In the genomic region with DNA sequence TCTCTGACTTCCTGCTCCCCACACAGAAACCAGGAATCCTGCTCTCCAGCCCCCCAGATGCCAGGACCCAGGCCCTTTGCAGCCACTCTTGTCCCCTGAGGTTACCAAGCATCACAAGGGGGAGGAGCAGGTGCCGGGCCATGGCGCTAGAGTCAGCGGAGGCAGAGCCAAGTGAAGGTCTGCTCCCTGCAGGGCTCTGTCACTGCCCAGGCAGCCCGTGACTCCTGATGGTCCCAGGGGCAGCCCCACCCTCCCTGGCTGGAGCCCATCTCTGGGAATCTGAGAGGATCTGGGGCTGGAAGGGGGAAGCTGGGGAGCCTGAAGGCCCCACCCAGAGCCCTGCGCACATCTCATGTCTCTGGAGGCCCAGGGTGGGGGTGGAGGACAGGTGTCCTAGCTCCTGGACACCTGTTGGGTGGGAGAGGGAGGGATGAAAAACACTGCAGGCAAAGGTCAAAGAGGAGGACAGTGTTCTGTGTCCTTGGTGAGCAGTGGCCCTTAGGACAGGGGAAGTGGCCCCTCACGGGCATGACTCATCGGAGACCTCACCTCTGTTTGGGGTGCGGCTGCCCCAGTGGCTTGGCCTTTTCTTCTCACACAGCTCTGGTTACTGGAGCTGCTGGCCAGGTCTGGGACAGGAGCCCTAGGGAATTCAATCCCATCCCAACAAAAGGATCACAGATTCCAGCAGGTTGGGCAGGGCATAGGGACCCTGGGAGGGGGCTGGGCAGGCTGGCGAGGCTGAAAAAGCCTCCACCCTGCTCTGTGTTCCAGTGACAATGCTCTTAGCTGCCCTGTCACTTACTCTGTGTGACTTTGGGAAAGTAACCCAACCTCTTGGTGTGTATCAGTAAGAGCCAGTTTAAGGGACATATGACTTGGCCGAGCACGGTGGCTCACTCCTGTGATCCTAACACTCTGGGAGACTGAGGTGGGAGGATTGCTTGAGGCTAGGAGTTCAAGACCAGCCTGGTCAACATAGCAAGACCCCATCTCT, we compare ENCODE assay signal across 19 cellular contexts. TPM values are rescaled to one million over a fixed set of nuclear protein-coding genes. Genes with fewer than 3 reads are reported as not detected.
DNase-seq lines count a peak whose midpoint lies in the region; ATAC-seq and TF ChIP-seq lines count a peak whose summit lies in the region.
"Had no signal": no experiment of that assay in that cellular context is flagged by ENCODE, and none has a peak within 500 bp of the region (broad histone marks: within the 10 kb centered on the region; RNA-seq: fewer than 3 reads in every experiment).

Gene PRSS36 (minus strand): TSS at position 173 of the 997 bp plus-strand sequence. CDS start 31 bp downstream, at position 142.

- H2AK5ac ChIP-seq in IMR-90 (ENCODE audit: low read depth, low read length) = no peak within 1 kb of the TSS
- peak within 1 kb of the TSS; percentile 73 for H2AK5ac ChIP-seq in neuronal stem cell (ENCODE audit: low read depth, low read length)

- no peak within 1 kb of the TSS for H4K91ac ChIP-seq in IMR-90 (ENCODE audit: insufficient read depth, low read depth, low read length)
- no peak within 1 kb of the TSS for H4K91ac ChIP-seq in neuronal stem cell (ENCODE audit: low read depth, low read length, poor library complexity)

- H3K9me1 ChIP-seq in IMR-90 (ENCODE audit: insufficient read depth, low read length) = no peaks in the 10 kb centered on the region

- TF ChIP-seq EP300 in gastroesophageal sphincter (IDR thresholded peaks at IDR 0.05) = no peak

- H3K27me3 ChIP-seq in IMR-90 (ENCODE audit: control insufficient read depth, insufficient read depth, low read length) = peaks cover 40% of the 10 kb centered on the region
- H3K27me3 ChIP-seq in gastroesophageal sphincter = peaks cover 56% of the 10 kb centered on the region
- H3K27me3 ChIP-seq in neuronal stem cell (ENCODE audit: control insufficient read depth in 3 of 3, insufficient read depth in 3 of 3, low read depth in 1 of 3, low read length in 3 of 3) = peaks cover 0 to 48% (median 28%) of the 10 kb centered on the region in 3 experiments
- H3K27me3 ChIP-seq in left lung = peaks cover 0 to 21% of the 10 kb centered on the region in 2 donors
- H3K27me3 ChIP-seq: ovary, right lobe of liver had no signal

- H3K79me1 ChIP-seq in IMR-90 (ENCODE audit: low read depth in 1 of 2, low read length in 2 of 2) = no peaks in the 10 kb centered on the region
- H3K79me1 ChIP-seq in neuronal stem cell (ENCODE audit: low read depth, low read length) = peaks cover 2% of the 10 kb centered on the region

- no peak within 1 kb of the TSS for H2BK20ac ChIP-seq in IMR-90 (ENCODE audit: low read depth, low read length)

- H4K5ac ChIP-seq in IMR-90 (ENCODE audit: low read depth, low read length) = no peak within 1 kb of the TSS

- H3K18ac ChIP-seq in IMR-90 (ENCODE audit: low read depth, low read length) (no peak within 1 kb of the TSS), neuronal stem cell (ENCODE audit: low read length) (peak within 1 kb of the TSS; percentile 35)

- H2BK5ac ChIP-seq in IMR-90 (ENCODE audit: low read depth, low read length, poor library complexity, severe bottlenecking) (no peak within 1 kb of the TSS), neuronal stem cell (ENCODE audit: low read length) (no peak within 1 kb of the TSS)

- H3K27ac ChIP-seq in IMR-90 (ENCODE audit: insufficient read depth, low read length) = no peak within 1 kb of the TSS
- peak within 1 kb of the TSS in 1 of 4 donors; percentile 29 for H3K27ac ChIP-seq in gastroesophageal sphincter
- H3K27ac ChIP-seq in neuronal stem cell (replicated peaks; ENCODE audit: low read length) = no peak within 1 kb of the TSS
- H3K27ac ChIP-seq in left lung = no peak within 1 kb of the TSS
- H3K27ac ChIP-seq: ovary, right lobe of liver had no signal

- ATAC-seq in IMR-90 (ENCODE audit: low read depth) = no peak
- ATAC-seq in gastroesophageal sphincter = peak; percentile 17
- ATAC-seq in left lung = no peak
- ATAC-seq in HG03439 (IDR thresholded peaks at IDR 0.05; ENCODE audit: unreplicated experiment) = no peak
- ATAC-seq: stimulated activated naive B cell treated with anti-CD40 and anti-IgM and Interleukin-4, amounts not matched to agents 10 μg/mL and 1 μg/mL and 100 μg/mL, for 72 hours; T-cell had no signal

- no peak within 1 kb of the TSS for H3K14ac ChIP-seq in IMR-90 (replicated peaks; ENCODE audit: low read depth, low read length)
- H3K14ac ChIP-seq in neuronal stem cell (ENCODE audit: low read length) = peak within 1 kb of the TSS; percentile 28

- H3K4me3 ChIP-seq in IMR-90 (ENCODE audit: insufficient read depth, low read depth, low read length) (no peak within 1 kb of the TSS), gastroesophageal sphincter (peak within 1 kb of the TSS in 1 of 2 donors; percentile 3), neuronal stem cell (ENCODE audit: low read length in 2 of 2) (no peak within 1 kb of the TSS), left lung (no peak within 1 kb of the TSS)
- H3K4me3 ChIP-seq: ovary, right lobe of liver had no signal

- peak within 1 kb of the TSS; percentile 58 for H2BK12ac ChIP-seq in neuronal stem cell (ENCODE audit: low read length)

- no peak within 1 kb of the TSS for H2BK15ac ChIP-seq in IMR-90 (ENCODE audit: low read depth, low read length)
- H2BK15ac ChIP-seq in neuronal stem cell (ENCODE audit: low read length) = peak within 1 kb of the TSS; percentile 81

- H3K9ac ChIP-seq in IMR-90 (ENCODE audit: low read depth, low read length) = no peak within 1 kb of the TSS
- H3K9ac ChIP-seq in neuronal stem cell (ENCODE audit: low read depth, low read length, poor library complexity) = no peak within 1 kb of the TSS

- CTCF ChIA-PET in IMR-90 (lab: Yijun Ruan, JAX) = no interaction called here

- no peak for TF ChIP-seq POLR2A in IMR-90 (IDR thresholded peaks at IDR 0.05; ENCODE audit: low read depth, low read length)
- TF ChIP-seq POLR2A in gastroesophageal sphincter (IDR thresholded peaks at IDR 0.05) = no peak

- WGBS in IMR-90 (ENCODE audit: extremely low coverage in 2 of 2, insufficient read length in 1 of 2), 2 experiments = 70% methylated on average over 2 of the region's 11 CpGs; no CpG with 5 or more reads in 1 of the 2 experiments
- 56 to 93% methylated on average over 3 of the region's 11 CpGs for WGBS in gastroesophageal sphincter (ENCODE audit: low coverage in 1 of 2), 2 donors
- WGBS in neuronal stem cell (ENCODE audit: extremely low coverage in 2 of 2, insufficient read length in 2 of 2, insufficient replicate concordance in 1 of 2), 2 donors = no CpG with 5 or more reads among the region's 11 CpGs

- no peak within 1 kb of the TSS for H4K8ac ChIP-seq in IMR-90 (ENCODE audit: low read depth in 2 of 2, low read length in 2 of 2)
- H4K8ac ChIP-seq in neuronal stem cell (ENCODE audit: low read depth, low read length) = no peak within 1 kb of the TSS

- POLR2A ChIA-PET in IMR-90 (lab: Charles Lee; ENCODE audit: unreplicated experiment) = interaction anchor here (0.5 kb wide), 1 partner anchor 104 kb away, joined by 3 read pairs; no protein-coding TSS in a partner anchor

- no peak for TF ChIP-seq RAD21 in IMR-90 (IDR thresholded peaks at IDR 0.05; ENCODE audit: low read length)

- BruUV-seq in IMR-90 (replicated peaks; lab: Mats Ljungman, UMichigan) = no TSS peak

- no peak for TF ChIP-seq CTCF in IMR-90 (conservative IDR thresholded peaks at IDR 0.05; ENCODE audit: low read depth, low read length)
- TF ChIP-seq CTCF in gastroesophageal sphincter (IDR thresholded peaks at IDR 0.05) = no peak
- no peak for TF ChIP-seq CTCF in left lung (IDR thresholded peaks at IDR 0.05)

- H3K4ac ChIP-seq in IMR-90 (ENCODE audit: low read depth, low read length) = no peak within 1 kb of the TSS
- H3K4ac ChIP-seq in neuronal stem cell (ENCODE audit: low read length) = no peak within 1 kb of the TSS

- H3K23ac ChIP-seq in IMR-90 (ENCODE audit: low read depth, low read length) = no peak within 1 kb of the TSS
- peak within 1 kb of the TSS; percentile 35 for H3K23ac ChIP-seq in neuronal stem cell (ENCODE audit: low read depth, low read length, poor library complexity)

- H4K20me1 ChIP-seq in IMR-90 (ENCODE audit: insufficient read depth, low read length) = no peaks in the 10 kb centered on the region; the same call in 1 of the 2 replicates

- H3K9me3 ChIP-seq in IMR-90 (ENCODE audit: control insufficient read depth, insufficient read depth, low read length) = no peaks in the 10 kb centered on the region
- no peaks in the 10 kb centered on the region for H3K9me3 ChIP-seq in gastroesophageal sphincter
- no peaks in the 10 kb centered on the region for H3K9me3 ChIP-seq in neuronal stem cell (replicated peaks in 1 of 2; ENCODE audit: control insufficient read depth in 2 of 2, insufficient read depth in 1 of 2, low read depth in 1 of 2, low read length in 2 of 2)
- no peaks in the 10 kb centered on the region for H3K9me3 ChIP-seq in left lung
- H3K9me3 ChIP-seq: ovary, right lobe of liver had no signal

- H3K4me2 ChIP-seq in IMR-90 (ENCODE audit: low read depth, low read length) (no peak within 1 kb of the TSS), neuronal stem cell (ENCODE audit: insufficient read depth, low read length, poor library complexity, severe bottlenecking) (no peak within 1 kb of the TSS)

- peak within 1 kb of the TSS; percentile 71 for H2AK9ac ChIP-seq in IMR-90 (replicated peaks; ENCODE audit: low read depth, low read length, poor library complexity)

- H3K56ac ChIP-seq in IMR-90 (ENCODE audit: extremely low read depth, insufficient read depth, low read length) = no peak within 1 kb of the TSS

- intact Hi-C loops in IMR-90 (cut with micrococcal nuclease) (no loop called here), left lung (cut with DNase I) (loop anchor here in 1 of 2 donors (10.0 kb wide), 1 partner anchor 75 kb away; the partner anchor contains the start of genes ZNF646 and ZNF668)

- H2AFZ ChIP-seq in IMR-90 (replicated peaks; ENCODE audit: low read length, poor library complexity) (no peak within 1 kb of the TSS), neuronal stem cell (ENCODE audit: low read length) (peak within 1 kb of the TSS; percentile 22)

- dilution Hi-C loops in IMR-90 (cut with HindIII; ENCODE audit: low sequenced_read_pairs, unreplicated experiment) = no loop called here

- in situ Hi-C loops in IMR-90 (cut with MboI; ENCODE audit: low sequenced_read_pairs) = no loop called here

- DNase-seq in COLO668 (lab: John Stamatoyannopoulos, UW; ENCODE audit: unreplicated experiment) (peak; percentile 63), IMR-90 (no peak), neuronal stem cell (ENCODE audit: low spot score) (no peak), A172 (ENCODE audit: low spot score) (no peak), left lung (no peak)
- DNase-seq: activated effector memory CD4-positive, alpha-beta T cell treated with anti-CD3 and anti-CD28 coated beads, Interleukin-2, amount 50 U/mL, for 16 hours; COR-L47; EL; erythroblast; foreskin melanocyte; KG1; NCI-H2081; NCI-H524; ovary; right lobe of liver; stimulated activated naive B cell treated with anti-CD40 and anti-IgM and Interleukin-4, amounts not matched to agents 10 μg/mL and 1 μg/mL and 100 μg/mL, for 72 hours; T-cell had no signal

- H2BK120ac ChIP-seq in IMR-90 (ENCODE audit: low read depth, low read length) (no peak within 1 kb of the TSS), neuronal stem cell (ENCODE audit: low read depth, low read length) (peak within 1 kb of the TSS; percentile 41)

- H3K4me1 ChIP-seq in IMR-90 (ENCODE audit: control insufficient read depth, insufficient read depth, low read length) = no peaks in the 10 kb centered on the region
- H3K4me1 ChIP-seq in gastroesophageal sphincter = peaks cover 0 to 4% (median 0%) of the 10 kb centered on the region in 3 donors
- peaks cover 0 to 3% of the 10 kb centered on the region in 2 donors for H3K4me1 ChIP-seq in neuronal stem cell (ENCODE audit: control insufficient read depth in 2 of 2, insufficient read depth in 1 of 2, low read depth in 1 of 2, low read length in 2 of 2)
- peaks cover 0 to 19% of the 10 kb centered on the region in 2 donors for H3K4me1 ChIP-seq in left lung
- H3K4me1 ChIP-seq: right lobe of liver had no signal

- H3K36me3 ChIP-seq in IMR-90 (ENCODE audit: control insufficient read depth, insufficient read depth, low read length) (no peaks in the 10 kb centered on the region), gastroesophageal sphincter (no peaks in the 10 kb centered on the region), neuronal stem cell (replicated peaks in 1 of 2; ENCODE audit: control insufficient read depth in 2 of 2, insufficient read depth in 2 of 2, low read length in 2 of 2) (no peaks in the 10 kb centered on the region), left lung (no peaks in the 10 kb centered on the region)
- H3K36me3 ChIP-seq: ovary, right lobe of liver had no signal

RNA-seq across cellular contexts. Expression of gene PRSS36, which starts in this region (rescaled TPM):
- total RNA-seq in IMR-90 (2012; rRNA removed) = under 0.01 and 0.18 TPM in 2 replicates
- polyA plus RNA-seq in IMR-90 (2012; rRNA removed) = 0.55 and 0.72 TPM in 2 replicates
- 0.24 and 0.27 TPM in 2 replicates for polyA plus RNA-seq in IMR-90 (2012; cell fraction: cytosol; rRNA removed)
- polyA plus RNA-seq in IMR-90 (2012; cell fraction: nucleus; rRNA removed; ENCODE audit: low replicate concordance) = 0.28 and 0.31 TPM in 2 replicates
- 10 to 100 TPM in 1 of 4 donors, 1 to 10 TPM in 2, under 1 TPM in 1; 0.17 to 15.3 (median 3.7) TPM for total RNA-seq in gastroesophageal sphincter
- polyA plus RNA-seq in neuronal stem cell (2013, experiment 1 of 2) = 1.1 TPM
- polyA plus RNA-seq in neuronal stem cell (2013, experiment 2 of 2) = 0.82 TPM
- 0.41 and 0.55 TPM in 2 replicates for total RNA-seq in A172 (2014; rRNA removed; shearing (Covaris generic))
- 1 to 10 TPM; 4.8 to 5.8 TPM for total RNA-seq in left lung
